In the genomic region with DNA sequence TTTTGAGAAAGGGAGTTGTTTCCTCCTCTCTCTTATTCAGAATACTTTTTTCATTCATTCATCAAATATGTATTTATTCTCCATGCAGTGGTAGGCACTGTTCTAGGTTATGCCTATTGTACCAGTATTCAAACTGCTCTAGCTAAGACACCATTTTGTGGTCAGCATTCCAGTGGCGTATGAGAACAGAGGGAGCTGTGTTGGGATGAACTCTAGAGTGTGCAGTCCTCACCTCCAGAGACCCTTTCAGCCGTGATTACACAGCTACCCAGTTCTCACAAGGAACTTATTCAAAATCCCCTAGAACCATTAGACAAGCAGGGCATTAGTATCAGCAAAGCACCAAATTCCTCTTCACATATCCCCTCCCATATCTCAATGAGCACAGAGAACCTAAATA, we compare ENCODE assay signal across 18 cellular contexts. TPM values are rescaled to one million over a fixed set of nuclear protein-coding genes. Genes with fewer than 3 reads are reported as not detected.
DNase-seq lines count a peak whose midpoint lies in the region; ATAC-seq and TF ChIP-seq lines count a peak whose summit lies in the region.
"Had no signal": no experiment of that assay in that cellular context is flagged by ENCODE, and none has a peak within 500 bp of the region (broad histone marks: within the 10 kb centered on the region; RNA-seq: fewer than 3 reads in every experiment).

No MANE protein-coding gene starts in this region.

- H3K4me3 ChIP-seq in mononuclear cell (ENCODE audit: low read length): peak overlapping the region; percentile 15
- no peak overlapping the region for H3K4me3 ChIP-seq in foreskin fibroblast (ENCODE audit: low read depth in 1 of 2, low read length in 2 of 2)
- H3K4me3 ChIP-seq: GM23338 had no signal

- POLR2A ChIA-PET in activated B cell treated with CpG ODN at 0.5 μM for 24 hours (lab: Charles Lee): interaction anchor here (0.9 to 2.1 kb wide), 4 partner anchors 14 to 39 kb away, joined by 5 to 9 read pairs (median 6); a partner anchor contains a TSS

- peaks cover 37% of the 10 kb centered on the region for H3K4me1 ChIP-seq in mononuclear cell (ENCODE audit: insufficient read depth, low read length)
- H3K4me1 ChIP-seq: Caco-2 had no signal

- H3K36me3 Mint-ChIP-seq in activated B cell treated with CpG ODN at 0.5 μM for 24 hours (ENCODE audit: low read depth): peaks cover 91% of the 10 kb centered on the region

- peaks cover 28% of the 10 kb centered on the region for H3K9me3 ChIP-seq in mononuclear cell (ENCODE audit: low read depth, low read length)

- peak overlapping the region; percentile 4 for H3K27ac Mint-ChIP-seq in activated B cell treated with CpG ODN at 0.5 μM for 24 hours
- H3K27ac Mint-ChIP-seq: CD4-positive, CD25-positive, alpha-beta regulatory T cell; CD8-positive, alpha-beta memory T cell; GM23338; HFFc6 had no signal

- H3K4me3 Mint-ChIP-seq in activated B cell treated with CpG ODN at 0.5 μM for 24 hours: no peak overlapping the region
- H3K4me3 Mint-ChIP-seq: B cell; CD4-positive, CD25-positive, alpha-beta regulatory T cell; CD8-positive, alpha-beta memory T cell; GM23338; HFFc6 had no signal

- TF ChIP-seq CTCF in activated B cell treated with CpG ODN at 0.5 μM for 24 hours (IDR thresholded peaks at IDR 0.05) (no peak), foreskin fibroblast (IDR thresholded peaks at IDR 0.05; ENCODE audit: low read depth, low read length) (no peak)

- ATAC-seq in activated B cell treated with CpG ODN at 0.5 μM for 24 hours (ENCODE audit: low read depth) (no peak), GM18511 (IDR thresholded peaks at IDR 0.05; ENCODE audit: unreplicated experiment) (no peak)
- ATAC-seq: GM23338 had no signal

- intact Hi-C loops in activated B cell treated with CpG ODN at 0.5 μM for 24 hours (cut with micrococcal nuclease): loop anchor here (10.0 kb wide), 1 partner anchor 1394 kb away; a partner anchor contains a TSS

- H3K4me1 Mint-ChIP-seq in activated B cell treated with CpG ODN at 0.5 μM for 24 hours: peaks cover 52% of the 10 kb centered on the region
- H3K4me1 Mint-ChIP-seq: GM23338 had no signal

- H3K9me3 Mint-ChIP-seq in activated B cell treated with CpG ODN at 0.5 μM for 24 hours: peaks cover 30% of the 10 kb centered on the region
- H3K9me3 Mint-ChIP-seq: HFFc6 had no signal

- DNase-seq in COLO829 (ENCODE audit: low spot score) (peak; percentile 20), activated B cell treated with CpG ODN at 0.5 μM for 24 hours (no peak), cerebellar nuclear complex (lab: John Stamatoyannopoulos, UW) (no peak), NCI-H128 (lab: John Stamatoyannopoulos, UW; ENCODE audit: unreplicated experiment) (no peak), foreskin fibroblast (no peak)
- DNase-seq: 8988T; Caco-2; CD4-positive, CD25-positive, alpha-beta regulatory T cell; CD8-positive, alpha-beta memory T cell; HCEC 1CT; HFFc6 had no signal

- CTCF ChIA-PET in activated B cell treated with CpG ODN at 0.5 μM for 24 hours (lab: Charles Lee): interaction anchor here (0.8 to 5.2 kb wide), 3 partner anchors 18 to 60 kb away, joined by 3 to 27 read pairs (median 7); a partner anchor contains a TSS

- no peaks in the 10 kb centered on the region for H3K27me3 Mint-ChIP-seq in activated B cell treated with CpG ODN at 0.5 μM for 24 hours
- H3K27me3 Mint-ChIP-seq: B cell; CD8-positive, alpha-beta memory T cell had no signal

- no peaks in the 10 kb centered on the region for H3K27me3 ChIP-seq in mononuclear cell (ENCODE audit: insufficient read depth, low read length)
- H3K27me3 ChIP-seq: BLaER1 treated with 17β-estradiol and CSF1 and Interleukin-3, amounts not matched to agents 10 nM and 100 nM had no signal

RNA-seq across cellular contexts. Expression of a gene that starts 4.2 kb away (rescaled TPM):
- total RNA-seq in activated B cell treated with CpG ODN at 0.5 μM for 24 hours: 39.6 and 43.0 TPM in 2 replicates
- 71.5 TPM for total RNA-seq in mononuclear cell
- total RNA-seq: Caco-2, HT1080 had no signal

RNA-seq across cellular contexts. Expression of a gene that starts 17.6 kb away (rescaled TPM):
- 92.0 and 107 TPM in 2 replicates for total RNA-seq in activated B cell treated with CpG ODN at 0.5 μM for 24 hours
- 2.5 TPM for total RNA-seq in mononuclear cell
- total RNA-seq: A673; Caco-2; CD8-positive, alpha-beta memory T cell; HFFc6; HT1080 had no signal

RNA-seq across cellular contexts. Expression of a gene that starts 56.3 kb away (rescaled TPM):
- 59.1 and 64.7 TPM in 2 replicates for total RNA-seq in activated B cell treated with CpG ODN at 0.5 μM for 24 hours
- 9.2 TPM for total RNA-seq in mononuclear cell
- total RNA-seq: Caco-2 had no signal

Comparison
In these comparisons a context has a peak if more than half of its experiments do, and no peak if none do; other contexts are left out.
1. RNA of a gene that starts 17.6 kb away (total RNA-seq): 92.0 to 107 TPM in activated B cell treated with CpG ODN at 0.5 μM for 24 hours; 2.5 TPM in mononuclear cell (single experiment); every median in the first group is over 10 times any median in the second.